ENCODE assay signal across 27 cellular contexts in genomic region chr5:115186794-115187193, GRCh38. TPM values are rescaled to one million over a fixed set of nuclear protein-coding genes. Genes with fewer than 3 reads are reported as not detected.
DNase-seq lines count a peak whose midpoint lies in the region; ATAC-seq and TF ChIP-seq lines count a peak whose summit lies in the region.
"Had no signal": no experiment of that assay in that cellular context is flagged by ENCODE, and none has a peak within 500 bp of the region (broad histone marks: within the 10 kb centered on the region; RNA-seq: fewer than 3 reads in every experiment).

No MANE protein-coding gene starts in this region.

- no peaks in the 10 kb centered on the region for H3K9me3 ChIP-seq in GM23248 (ENCODE audit: low read depth)
- H3K9me3 ChIP-seq in mucosa of descending colon = no peaks in the 10 kb centered on the region

- no peaks in the 10 kb centered on the region for H3K9me3 Mint-ChIP-seq in activated T-helper 17 cell treated with anti-CD3 and anti-CD28 coated beads, Interleukin-2, amount 50 U/mL, for 72 hours
- H3K9me3 Mint-ChIP-seq in osteocyte (ENCODE audit: unreplicated experiment) = no peaks in the 10 kb centered on the region

- intact Hi-C loops in mucosa of descending colon (cut with DNase I, micrococcal nuclease) = no loop called here

- peak; percentile 24 for ATAC-seq in activated T-helper 17 cell treated with anti-CD3 and anti-CD28 coated beads, Interleukin-2, amount 50 U/mL, for 72 hours (replicated peaks)
- peak; percentile 50 for ATAC-seq in mucosa of descending colon
- ATAC-seq: K562 had no signal

- peak; percentile 32 for DNase-seq in GM23248
- DNase-seq in LHCN-M2 (ENCODE audit: low read depth) = peak; percentile 3
- no peak for DNase-seq in mucosa of descending colon
- no peak for DNase-seq in NCI-H82 treated with DMSO at 0.1 percent for 48 hours (lab: John Stamatoyannopoulos, UW; ENCODE audit: unreplicated experiment)
- no peak for DNase-seq in osteocyte (ENCODE audit: extremely low spot score, unreplicated experiment)
- no peak for DNase-seq in AG20443 (ENCODE audit: low spot score)
- DNase-seq in HuH-7.5 (ENCODE audit: low spot score) = no peak
- DNase-seq: 8988T; ACHN; Calu3; DMS153; DND-41; H7; Kasumi-1; NCI-H1105 treated with DMSO at 0.1 percent for 48 hours; NCI-H146; NCI-H1930; NCI-H2107; NCI-H446; NCI-H524 treated with DMSO at 0.1 percent for 48 hours; NCI-H774; NK-92 treated with Interleukin-12 subunit alpha and Interleukin-12 subunit beta, amount 100 ng/mL, for 24 hours; SHP77 treated with DMSO at 0.1 percent for 48 hours had no signal

- H4K20me1 ChIP-seq in GM23248 (ENCODE audit: insufficient read depth) = no peaks in the 10 kb centered on the region

- no peak overlapping the region for H3K27ac ChIP-seq in GM23248
- H3K27ac ChIP-seq: HL-60, RWPE1 had no signal

- H3K27ac Mint-ChIP-seq in activated T-helper 17 cell treated with anti-CD3 and anti-CD28 coated beads, Interleukin-2, amount 50 U/mL, for 72 hours = no peak overlapping the region
- H3K27ac Mint-ChIP-seq in osteocyte (ENCODE audit: unreplicated experiment) = no peak overlapping the region

- H3F3A ChIP-seq in GM23248 (ENCODE audit: insufficient read depth) = no peaks in the 10 kb centered on the region

- no peaks in the 10 kb centered on the region for H3K36me3 ChIP-seq in GM23248 (ENCODE audit: low read depth)
- no peaks in the 10 kb centered on the region for H3K36me3 ChIP-seq in mucosa of descending colon (ENCODE audit: low read depth)

- H3K27me3 Mint-ChIP-seq in activated T-helper 17 cell treated with anti-CD3 and anti-CD28 coated beads, Interleukin-2, amount 50 U/mL, for 72 hours = peaks cover 28% of the 10 kb centered on the region
- H3K27me3 Mint-ChIP-seq in osteocyte (ENCODE audit: unreplicated experiment) = peaks cover 29% of the 10 kb centered on the region

- TF ChIP-seq CTCF in mucosa of descending colon (IDR thresholded peaks at IDR 0.05) (no peak), osteocyte (IDR thresholded peaks at IDR 0.05) (no peak)

- H3K27me3 ChIP-seq in GM23248 (replicated peaks; ENCODE audit: insufficient read depth) = peaks cover 23% of the 10 kb centered on the region

- in situ Hi-C loops in GM23248 (cut with MboI) = no loop called here

- H3K4me1 Mint-ChIP-seq in activated T-helper 17 cell treated with anti-CD3 and anti-CD28 coated beads, Interleukin-2, amount 50 U/mL, for 72 hours = no peaks in the 10 kb centered on the region
- no peaks in the 10 kb centered on the region for H3K4me1 Mint-ChIP-seq in osteocyte (ENCODE audit: unreplicated experiment)

- H2AFZ ChIP-seq in GM23248 = no peak overlapping the region

- no peaks in the 10 kb centered on the region for H3K4me1 ChIP-seq in GM23248 (ENCODE audit: insufficient read depth)
- H3K4me1 ChIP-seq in mucosa of descending colon (ENCODE audit: low read depth) = peaks cover 19% of the 10 kb centered on the region

- H3K9me2 ChIP-seq in GM23248 (ENCODE audit: insufficient read depth) = no peaks in the 10 kb centered on the region

- H3K36me3 Mint-ChIP-seq in activated T-helper 17 cell treated with anti-CD3 and anti-CD28 coated beads, Interleukin-2, amount 50 U/mL, for 72 hours (ENCODE audit: low read depth) = no peaks in the 10 kb centered on the region
- peaks cover 5% of the 10 kb centered on the region for H3K36me3 Mint-ChIP-seq in osteocyte (ENCODE audit: unreplicated experiment)

- H3K4me3 ChIP-seq in GM23248 (no peak overlapping the region), mucosa of descending colon (no peak overlapping the region)
- H3K4me3 ChIP-seq: K562 had no signal

- H3K4me3 Mint-ChIP-seq in activated T-helper 17 cell treated with anti-CD3 and anti-CD28 coated beads, Interleukin-2, amount 50 U/mL, for 72 hours = no peak overlapping the region
- H3K4me3 Mint-ChIP-seq in osteocyte (ENCODE audit: unreplicated experiment) = no peak overlapping the region

- H3K4me2 ChIP-seq in GM23248 (ENCODE audit: unreplicated experiment) = no peak overlapping the region

- no peaks in the 10 kb centered on the region for H3K79me2 ChIP-seq in GM23248 (ENCODE audit: insufficient read depth)

- H3K9ac ChIP-seq in GM23248 = no peak overlapping the region

RNA-seq across cellular contexts. Expression of gene TRIM36, which starts 17.1 kb away (rescaled TPM):
- total RNA-seq in GM23248 (2014; rRNA removed; shearing (Covaris generic)) = 0.13 TPM in 1 of 2 replicates, not detected in the other
- polyA plus RNA-seq in GM23248 (2016; fragmentation: Nextera tagmentation; extraction: Ambion mirVana) = not detected in 2 replicates
- total RNA-seq in LHCN-M2 (2014; rRNA removed) (3.9 and 5.4 TPM in 2 replicates), mucosa of descending colon (10 to 100 TPM; 20.6 to 45.7 (median 27.1) TPM), osteocyte (11.1 and 13.3 TPM in 2 replicates)
- polyA plus RNA-seq in LHCN-M2 (2012) = 0.56 TPM
- total RNA-seq in activated T-helper 17 cell treated with anti-CD3 and anti-CD28 coated beads, Interleukin-2, amount 50 U/mL, for 72 hours = under 1 TPM; 0.13 to 0.34 TPM

Comparison
In these comparisons a context has a peak if more than half of its experiments do, and no peak if none do; other contexts are left out.
1. DNase-seq: peak in GM23248 (single experiment) and LHCN-M2 (single experiment); none in mucosa of descending colon (0 of 3), NCI-H82 treated with DMSO at 0.1 percent for 48 hours (single experiment), osteocyte (single experiment), AG20443 (single experiment) and HuH-7.5 (single experiment).